2 cellular contexts compared by ENCODE assay signal in genomic region chr10:125117941-125118630, GRCh38.
TF ChIP-seq lines count a peak whose summit lies in the region.

No MANE protein-coding gene starts in this region.

TF ChIP-seq in GM23338, 12 proteins besides CTCF, POLR2A, EP300 and RAD21:
- TF ChIP-seq POLR2AphosphoS5 (IDR thresholded peaks at IDR 0.05; ENCODE audit: low read depth), result 0 out of 2 replicates have a peak, but pooled peaks have one; percentile 11
- no peak for TF ChIP-seq NANOG (IDR thresholded peaks at IDR 0.05; ENCODE audit: borderline replicate concordance)

TF ChIP-seq in H1, 55 proteins besides CTCF, POLR2A, EP300 and RAD21:
- TF ChIP-seq ZNF274 (IDR thresholded peaks at IDR 0.05; ENCODE audit: borderline replicate concordance, extremely low read depth, low read length) (no peak), PHF8 (conservative IDR thresholded peaks at IDR 0.05; ENCODE audit: low read depth, low read length) (no peak), TCF12 (IDR thresholded peaks at IDR 0.05; ENCODE audit: low read depth, low read length) (no peak), E2F6 (IDR thresholded peaks at IDR 0.05) (no peak), RFX5 (IDR thresholded peaks at IDR 0.05; ENCODE audit: borderline replicate concordance, low read depth, low read length) (no peak), GABPA (IDR thresholded peaks at IDR 0.05; ENCODE audit: borderline replicate concordance, insufficient read depth, low read length) (no peak), POU5F1 (IDR thresholded peaks at IDR 0.05; ENCODE audit: low read depth, low read length) (no peak), SP2 (IDR thresholded peaks at IDR 0.05; ENCODE audit: low read length) (no peak), SIX5 (IDR thresholded peaks at IDR 0.05; ENCODE audit: low read depth, low read length) (no peak), TBP (IDR thresholded peaks at IDR 0.05; ENCODE audit: low read depth, low read length) (no peak), SIRT6 (IDR thresholded peaks at IDR 0.05; ENCODE audit: low read length) (no peak), ASH2L (IDR thresholded peaks at IDR 0.05; ENCODE audit: low read length) (no peak), SUZ12 (IDR thresholded peaks at IDR 0.05; ENCODE audit: low read length) (no peak), EGR1 (IDR thresholded peaks at IDR 0.05; ENCODE audit: borderline replicate concordance, low read depth, low read length) (no peak), NRF1 (IDR thresholded peaks at IDR 0.05; ENCODE audit: low read depth, low read length) (no peak), ATF3 (IDR thresholded peaks at IDR 0.05; ENCODE audit: insufficient read depth, low read depth, low read length) (no peak)
